ENCODE assay signal across 21 cellular contexts in genomic region chr2:241910604-241911520, GRCh38. TPM values are rescaled to one million over a fixed set of nuclear protein-coding genes. Genes with fewer than 3 reads are reported as not detected.
"Had no signal": no experiment of that assay in that cellular context is flagged by ENCODE, and none has a peak within 500 bp of the region (broad histone marks: within the 10 kb centered on the region; RNA-seq: fewer than 3 reads in every experiment).

No MANE protein-coding gene starts in this region.

- FAIRE-seq: endometrium, small intestine had no signal

- H3K4me3 ChIP-seq: colonic mucosa, gastroesophageal sphincter, heart left ventricle, mucosa of descending colon, right lobe of liver had no signal

- H3K4me1 ChIP-seq: colonic mucosa, gastroesophageal sphincter, heart left ventricle had no signal

- H3K27ac ChIP-seq: brain microvascular endothelial cell, colonic mucosa, gastroesophageal sphincter, heart left ventricle, right lobe of liver had no signal

- H3K4me3 Mint-ChIP-seq: activated T-helper 17 cell treated with anti-CD3 and anti-CD28 coated beads, Interleukin-2, amount 50 U/mL, for 72 hours; central memory CD8-positive, alpha-beta T cell; memory B cell; naive B cell; neural crest cell had no signal

- H3K9me3 ChIP-seq: colonic mucosa, mucosa of descending colon, right lobe of liver had no signal

- H3K27ac Mint-ChIP-seq: activated T-helper 17 cell treated with anti-CD3 and anti-CD28 coated beads, Interleukin-2, amount 50 U/mL, for 72 hours; memory B cell had no signal

- H3K36me3 ChIP-seq: brain microvascular endothelial cell, colonic mucosa, gastroesophageal sphincter, heart left ventricle, right lobe of liver had no signal

- ATAC-seq: activated CD4-positive, CD25-positive, alpha-beta regulatory T cell treated with anti-CD3 and anti-CD28 coated beads, Interleukin-2, amount 50 U/mL, for 24 hours; activated T-helper 17 cell treated with anti-CD3 and anti-CD28 coated beads, Interleukin-2, amount 50 U/mL, for 72 hours; gastroesophageal sphincter; heart left ventricle; mucosa of descending colon had no signal

- H3K9me3 Mint-ChIP-seq: activated T-helper 17 cell treated with anti-CD3 and anti-CD28 coated beads, Interleukin-2, amount 50 U/mL, for 72 hours; central memory CD8-positive, alpha-beta T cell; memory B cell had no signal

- H3K27me3 ChIP-seq: brain microvascular endothelial cell, colonic mucosa, gastroesophageal sphincter, right lobe of liver had no signal

- DNase-seq: activated naive CD4-positive, alpha-beta T cell; brain microvascular endothelial cell; colonic mucosa; kidney glomerular epithelial cell; naive B cell; small intestine; stimulated activated CD4-positive, alpha-beta T cell treated with anti-CD3 and anti-CD28 coated beads, Interleukin-4, amount 100 ng/mL, for 1 hour; T-helper 1 cell; T1000 had no signal

- H3K4me1 Mint-ChIP-seq: activated T-helper 17 cell treated with anti-CD3 and anti-CD28 coated beads, Interleukin-2, amount 50 U/mL, for 72 hours; neural crest cell had no signal

- H3K27me3 Mint-ChIP-seq: activated T-helper 17 cell treated with anti-CD3 and anti-CD28 coated beads, Interleukin-2, amount 50 U/mL, for 72 hours; central memory CD8-positive, alpha-beta T cell; memory B cell; naive B cell had no signal

RNA-seq across cellular contexts. Expression of gene RTP5, which starts 41.3 kb away (rescaled TPM):
- total RNA-seq: aorta, colonic mucosa, gastroesophageal sphincter, heart left ventricle, mucosa of descending colon, neural crest cell, osteocyte, right lobe of liver had no signal
- polyA plus RNA-seq: aorta, heart left ventricle had no signal

RNA-seq across cellular contexts. Expression of gene PDCD1, which starts 52.2 kb away (rescaled TPM):
- total RNA-seq: neural crest cell, osteocyte had no signal
- polyA plus RNA-seq: aorta had no signal
